ENCODE assay signal across 1 cellular context in the genomic region with DNA sequence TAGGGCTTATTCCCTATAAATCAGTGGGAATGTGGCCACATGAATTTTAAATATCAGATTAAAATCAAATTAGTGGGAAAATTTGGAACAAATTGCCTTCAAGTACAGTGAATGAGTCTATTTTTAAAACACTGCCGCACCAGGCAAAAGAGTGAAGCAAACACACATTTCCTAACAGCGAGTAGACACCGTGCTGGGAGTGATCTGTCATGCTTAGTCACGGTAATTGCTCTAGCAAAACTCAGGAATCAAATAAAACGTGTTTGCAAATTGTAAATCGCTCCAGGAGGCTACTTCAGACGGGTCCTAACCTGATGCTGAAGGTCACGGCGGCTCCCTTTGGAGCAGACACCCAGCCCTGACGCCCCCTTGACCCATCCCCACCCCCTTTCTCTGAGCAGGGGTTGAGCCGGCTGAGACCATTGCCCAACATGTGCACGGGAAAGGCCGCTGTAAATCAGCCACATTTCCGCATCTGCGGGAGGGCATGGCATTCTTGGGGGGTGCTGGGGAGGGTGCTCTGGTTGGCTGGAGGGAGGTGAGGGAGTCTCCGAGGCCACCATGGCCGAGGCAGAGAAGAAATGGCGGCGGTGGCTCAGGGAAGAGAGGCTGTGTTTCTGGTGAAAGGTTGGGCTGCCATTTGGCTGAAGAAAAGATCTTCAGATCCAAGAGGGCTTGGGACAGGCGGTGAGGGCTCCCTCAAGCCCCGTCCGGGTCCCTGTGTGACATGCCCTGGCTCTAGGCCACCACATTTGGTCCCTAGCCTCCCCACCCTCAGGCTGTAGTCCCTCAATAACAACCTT.
A peak's percentile ranks its signal among the peaks of the same experiment; 100 is the strongest.
TF ChIP-seq lines count a peak whose summit lies in the region.

No MANE protein-coding gene starts in this region.

TF ChIP-seq in HEK293, 187 proteins besides CTCF, POLR2A, EP300 and RAD21 (continued from another document and continues in another):
- TF ChIP-seq ZNF623 (tag by site-specific recombination; IDR thresholded peaks at IDR 0.05): no peak; the same call in 1 of the 2 replicates
- TF ChIP-seq, protein P1, sequence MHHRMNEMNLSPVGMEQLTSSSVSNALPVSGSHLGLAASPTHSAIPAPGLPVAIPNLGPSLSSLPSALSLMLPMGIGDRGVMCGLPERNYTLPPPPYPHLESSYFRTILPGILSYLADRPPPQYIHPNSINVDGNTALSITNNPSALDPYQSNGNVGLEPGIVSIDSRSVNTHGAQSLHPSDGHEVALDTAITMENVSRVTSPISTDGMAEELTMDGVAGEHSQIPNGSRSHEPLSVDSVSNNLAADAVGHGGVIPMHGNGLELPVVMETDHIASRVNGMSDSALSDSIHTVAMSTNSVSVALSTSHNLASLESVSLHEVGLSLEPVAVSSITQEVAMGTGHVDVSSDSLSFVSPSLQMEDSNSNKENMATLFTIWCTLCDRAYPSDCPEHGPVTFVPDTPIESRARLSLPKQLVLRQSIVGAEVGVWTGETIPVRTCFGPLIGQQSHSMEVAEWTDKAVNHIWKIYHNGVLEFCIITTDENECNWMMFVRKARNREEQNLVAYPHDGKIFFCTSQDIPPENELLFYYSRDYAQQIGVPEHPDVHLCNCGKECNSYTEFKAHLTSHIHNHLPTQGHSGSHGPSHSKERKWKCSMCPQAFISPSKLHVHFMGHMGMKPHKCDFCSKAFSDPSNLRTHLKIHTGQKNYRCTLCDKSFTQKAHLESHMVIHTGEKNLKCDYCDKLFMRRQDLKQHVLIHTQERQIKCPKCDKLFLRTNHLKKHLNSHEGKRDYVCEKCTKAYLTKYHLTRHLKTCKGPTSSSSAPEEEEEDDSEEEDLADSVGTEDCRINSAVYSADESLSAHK (tag by site-specific recombination; IDR thresholded peaks at IDR 0.05): peak; percentile 97
- 0 out of 2 replicates have a peak, but pooled peaks have one; percentile 59 for TF ChIP-seq ZNF132 (tag by site-specific recombination; IDR thresholded peaks at IDR 0.05; ENCODE audit: borderline replicate concordance)
- TF ChIP-seq ZNF677 (tag by site-specific recombination; IDR thresholded peaks at IDR 0.05): no peak
- TF ChIP-seq, protein P2, sequence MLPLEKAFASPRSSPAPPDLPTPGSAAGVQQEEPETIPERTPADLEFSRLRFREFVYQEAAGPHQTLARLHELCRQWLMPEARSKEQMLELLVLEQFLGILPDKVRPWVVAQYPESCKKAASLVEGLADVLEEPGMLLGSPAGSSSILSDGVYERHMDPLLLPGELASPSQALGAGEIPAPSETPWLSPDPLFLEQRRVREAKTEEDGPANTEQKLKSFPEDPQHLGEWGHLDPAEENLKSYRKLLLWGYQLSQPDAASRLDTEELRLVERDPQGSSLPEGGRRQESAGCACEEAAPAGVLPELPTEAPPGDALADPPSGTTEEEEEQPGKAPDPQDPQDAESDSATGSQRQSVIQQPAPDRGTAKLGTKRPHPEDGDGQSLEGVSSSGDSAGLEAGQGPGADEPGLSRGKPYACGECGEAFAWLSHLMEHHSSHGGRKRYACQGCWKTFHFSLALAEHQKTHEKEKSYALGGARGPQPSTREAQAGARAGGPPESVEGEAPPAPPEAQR (tag by site-specific recombination; IDR thresholded peaks at IDR 0.05): peak; percentile 55; the same call in 1 of the 2 replicates
- TF ChIP-seq, protein P3, sequence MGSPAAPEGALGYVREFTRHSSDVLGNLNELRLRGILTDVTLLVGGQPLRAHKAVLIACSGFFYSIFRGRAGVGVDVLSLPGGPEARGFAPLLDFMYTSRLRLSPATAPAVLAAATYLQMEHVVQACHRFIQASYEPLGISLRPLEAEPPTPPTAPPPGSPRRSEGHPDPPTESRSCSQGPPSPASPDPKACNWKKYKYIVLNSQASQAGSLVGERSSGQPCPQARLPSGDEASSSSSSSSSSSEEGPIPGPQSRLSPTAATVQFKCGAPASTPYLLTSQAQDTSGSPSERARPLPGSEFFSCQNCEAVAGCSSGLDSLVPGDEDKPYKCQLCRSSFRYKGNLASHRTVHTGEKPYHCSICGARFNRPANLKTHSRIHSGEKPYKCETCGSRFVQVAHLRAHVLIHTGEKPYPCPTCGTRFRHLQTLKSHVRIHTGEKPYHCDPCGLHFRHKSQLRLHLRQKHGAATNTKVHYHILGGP (tag by site-specific recombination; IDR thresholded peaks at IDR 0.05): no peak; the same call in 1 of the 2 replicates
- TF ChIP-seq PATZ1 (tag by site-specific recombination; IDR thresholded peaks at IDR 0.05): peak; percentile 97
- peak; percentile 96 for TF ChIP-seq SP7 (tag by site-specific recombination; IDR thresholded peaks at IDR 0.05)
- TF ChIP-seq ZNF777 (tag by site-specific recombination; IDR thresholded peaks at IDR 0.05; ENCODE audit: borderline replicate concordance): peak; percentile 95
- TF ChIP-seq ZFHX2 (tag by site-specific recombination; conservative IDR thresholded peaks at IDR 0.05): peak; percentile 38; the same call in 1 of the 2 replicates
- no peak for TF ChIP-seq ZNF157 (tag by site-specific recombination; IDR thresholded peaks at IDR 0.05)
- no peak for TF ChIP-seq ZFP3 (tag by site-specific recombination; IDR thresholded peaks at IDR 0.05; ENCODE audit: low read depth)
- no peak for TF ChIP-seq GLI4 (tag by site-specific recombination; IDR thresholded peaks at IDR 0.05)
- TF ChIP-seq, protein P4, sequence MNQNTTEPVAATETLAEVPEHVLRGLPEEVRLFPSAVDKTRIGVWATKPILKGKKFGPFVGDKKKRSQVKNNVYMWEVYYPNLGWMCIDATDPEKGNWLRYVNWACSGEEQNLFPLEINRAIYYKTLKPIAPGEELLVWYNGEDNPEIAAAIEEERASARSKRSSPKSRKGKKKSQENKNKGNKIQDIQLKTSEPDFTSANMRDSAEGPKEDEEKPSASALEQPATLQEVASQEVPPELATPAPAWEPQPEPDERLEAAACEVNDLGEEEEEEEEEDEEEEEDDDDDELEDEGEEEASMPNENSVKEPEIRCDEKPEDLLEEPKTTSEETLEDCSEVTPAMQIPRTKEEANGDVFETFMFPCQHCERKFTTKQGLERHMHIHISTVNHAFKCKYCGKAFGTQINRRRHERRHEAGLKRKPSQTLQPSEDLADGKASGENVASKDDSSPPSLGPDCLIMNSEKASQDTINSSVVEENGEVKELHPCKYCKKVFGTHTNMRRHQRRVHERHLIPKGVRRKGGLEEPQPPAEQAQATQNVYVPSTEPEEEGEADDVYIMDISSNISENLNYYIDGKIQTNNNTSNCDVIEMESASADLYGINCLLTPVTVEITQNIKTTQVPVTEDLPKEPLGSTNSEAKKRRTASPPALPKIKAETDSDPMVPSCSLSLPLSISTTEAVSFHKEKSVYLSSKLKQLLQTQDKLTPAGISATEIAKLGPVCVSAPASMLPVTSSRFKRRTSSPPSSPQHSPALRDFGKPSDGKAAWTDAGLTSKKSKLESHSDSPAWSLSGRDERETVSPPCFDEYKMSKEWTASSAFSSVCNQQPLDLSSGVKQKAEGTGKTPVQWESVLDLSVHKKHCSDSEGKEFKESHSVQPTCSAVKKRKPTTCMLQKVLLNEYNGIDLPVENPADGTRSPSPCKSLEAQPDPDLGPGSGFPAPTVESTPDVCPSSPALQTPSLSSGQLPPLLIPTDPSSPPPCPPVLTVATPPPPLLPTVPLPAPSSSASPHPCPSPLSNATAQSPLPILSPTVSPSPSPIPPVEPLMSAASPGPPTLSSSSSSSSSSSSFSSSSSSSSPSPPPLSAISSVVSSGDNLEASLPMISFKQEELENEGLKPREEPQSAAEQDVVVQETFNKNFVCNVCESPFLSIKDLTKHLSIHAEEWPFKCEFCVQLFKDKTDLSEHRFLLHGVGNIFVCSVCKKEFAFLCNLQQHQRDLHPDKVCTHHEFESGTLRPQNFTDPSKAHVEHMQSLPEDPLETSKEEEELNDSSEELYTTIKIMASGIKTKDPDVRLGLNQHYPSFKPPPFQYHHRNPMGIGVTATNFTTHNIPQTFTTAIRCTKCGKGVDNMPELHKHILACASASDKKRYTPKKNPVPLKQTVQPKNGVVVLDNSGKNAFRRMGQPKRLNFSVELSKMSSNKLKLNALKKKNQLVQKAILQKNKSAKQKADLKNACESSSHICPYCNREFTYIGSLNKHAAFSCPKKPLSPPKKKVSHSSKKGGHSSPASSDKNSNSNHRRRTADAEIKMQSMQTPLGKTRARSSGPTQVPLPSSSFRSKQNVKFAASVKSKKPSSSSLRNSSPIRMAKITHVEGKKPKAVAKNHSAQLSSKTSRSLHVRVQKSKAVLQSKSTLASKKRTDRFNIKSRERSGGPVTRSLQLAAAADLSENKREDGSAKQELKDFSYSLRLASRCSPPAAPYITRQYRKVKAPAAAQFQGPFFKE (tag by site-specific recombination; IDR thresholded peaks at IDR 0.05; ENCODE audit: borderline replicate concordance): no peak
- peak; percentile 54; the same call in 1 of the 2 replicates for TF ChIP-seq ZNF692 (tag by site-specific recombination; IDR thresholded peaks at IDR 0.05)
- no peak for TF ChIP-seq ZNF426 (tag by site-specific recombination; IDR thresholded peaks at IDR 0.05)
- no peak for TF ChIP-seq ZNF521 (tag by site-specific recombination; IDR thresholded peaks at IDR 0.05)
- peak; percentile 96 for TF ChIP-seq GLIS2 (tag by site-specific recombination; IDR thresholded peaks at IDR 0.05)
- peak; percentile 98 for TF ChIP-seq ZNF645 (tag by site-specific recombination; IDR thresholded peaks at IDR 0.05)
- TF ChIP-seq, protein P5, sequence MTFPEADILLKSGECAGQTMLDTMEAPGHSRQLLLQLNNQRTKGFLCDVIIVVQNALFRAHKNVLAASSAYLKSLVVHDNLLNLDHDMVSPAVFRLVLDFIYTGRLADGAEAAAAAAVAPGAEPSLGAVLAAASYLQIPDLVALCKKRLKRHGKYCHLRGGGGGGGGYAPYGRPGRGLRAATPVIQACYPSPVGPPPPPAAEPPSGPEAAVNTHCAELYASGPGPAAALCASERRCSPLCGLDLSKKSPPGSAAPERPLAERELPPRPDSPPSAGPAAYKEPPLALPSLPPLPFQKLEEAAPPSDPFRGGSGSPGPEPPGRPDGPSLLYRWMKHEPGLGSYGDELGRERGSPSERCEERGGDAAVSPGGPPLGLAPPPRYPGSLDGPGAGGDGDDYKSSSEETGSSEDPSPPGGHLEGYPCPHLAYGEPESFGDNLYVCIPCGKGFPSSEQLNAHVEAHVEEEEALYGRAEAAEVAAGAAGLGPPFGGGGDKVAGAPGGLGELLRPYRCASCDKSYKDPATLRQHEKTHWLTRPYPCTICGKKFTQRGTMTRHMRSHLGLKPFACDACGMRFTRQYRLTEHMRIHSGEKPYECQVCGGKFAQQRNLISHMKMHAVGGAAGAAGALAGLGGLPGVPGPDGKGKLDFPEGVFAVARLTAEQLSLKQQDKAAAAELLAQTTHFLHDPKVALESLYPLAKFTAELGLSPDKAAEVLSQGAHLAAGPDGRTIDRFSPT (tag by site-specific recombination; IDR thresholded peaks at IDR 0.05): peak; percentile 99
- no peak for TF ChIP-seq MEIS1 (CRISPR knock-in tag; IDR thresholded peaks at IDR 0.05; ENCODE audit: borderline replicate concordance)
